ENCODE assay signal across 1 cellular context in the genomic region with DNA sequence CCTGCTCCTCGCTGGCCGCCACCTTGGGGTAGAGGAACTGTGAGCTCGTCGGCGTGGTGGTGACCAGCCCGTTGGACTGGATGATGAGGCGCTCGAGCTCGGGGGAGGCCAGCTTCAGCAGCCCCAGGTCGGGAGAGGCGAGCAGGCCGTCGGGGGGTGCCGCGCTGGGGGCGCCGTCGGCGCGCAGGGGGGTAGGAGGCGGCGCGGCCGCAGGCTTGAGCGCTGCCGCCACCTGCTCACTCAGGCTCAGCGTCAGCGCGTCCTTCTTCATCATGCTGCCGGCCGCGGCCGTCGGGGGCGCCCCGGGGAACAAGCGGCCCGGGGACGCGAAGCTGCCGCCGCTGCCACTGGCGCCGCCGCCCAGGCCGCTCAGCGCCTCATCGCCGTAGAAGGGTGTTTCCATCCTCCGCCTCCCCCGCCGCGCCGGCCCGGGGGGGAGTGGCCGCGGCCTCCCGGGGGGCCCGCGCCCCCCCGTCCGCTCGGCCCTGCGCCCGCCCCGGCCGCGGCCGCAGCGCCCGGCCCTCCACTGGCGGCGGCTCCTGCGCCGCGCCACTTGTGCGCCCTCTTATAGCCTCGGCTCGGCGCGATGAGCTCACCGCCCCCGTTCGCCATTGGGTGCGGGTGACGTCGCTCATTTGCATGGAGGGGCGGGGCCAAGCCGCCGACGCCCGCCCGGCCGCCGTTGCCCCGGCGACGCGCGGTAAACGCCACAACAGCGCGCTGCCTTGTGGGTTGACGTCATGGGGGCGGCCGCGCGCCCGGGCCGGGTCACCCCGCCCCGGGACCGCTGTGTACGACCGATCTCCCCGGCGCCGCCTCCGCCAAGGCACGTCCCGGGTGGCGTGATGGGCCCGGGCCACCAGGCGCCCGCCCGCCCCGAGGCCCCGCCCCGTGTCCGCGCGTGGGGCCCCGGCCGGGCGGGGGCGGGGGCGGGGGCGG.
A peak's percentile ranks its signal among the peaks of the same experiment; 100 is the strongest.
TF ChIP-seq lines count a peak whose summit lies in the region.

A gene (minus strand): TSS at position 541 of the 939 bp plus-strand sequence. CDS start 138 bp downstream, at position 403.

TF ChIP-seq in GM23338, 12 proteins besides CTCF, POLR2A, EP300 and RAD21:
- TF ChIP-seq, protein P1, sequence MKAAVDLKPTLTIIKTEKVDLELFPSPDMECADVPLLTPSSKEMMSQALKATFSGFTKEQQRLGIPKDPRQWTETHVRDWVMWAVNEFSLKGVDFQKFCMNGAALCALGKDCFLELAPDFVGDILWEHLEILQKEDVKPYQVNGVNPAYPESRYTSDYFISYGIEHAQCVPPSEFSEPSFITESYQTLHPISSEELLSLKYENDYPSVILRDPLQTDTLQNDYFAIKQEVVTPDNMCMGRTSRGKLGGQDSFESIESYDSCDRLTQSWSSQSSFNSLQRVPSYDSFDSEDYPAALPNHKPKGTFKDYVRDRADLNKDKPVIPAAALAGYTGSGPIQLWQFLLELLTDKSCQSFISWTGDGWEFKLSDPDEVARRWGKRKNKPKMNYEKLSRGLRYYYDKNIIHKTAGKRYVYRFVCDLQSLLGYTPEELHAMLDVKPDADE (IDR thresholded peaks at IDR 0.05): no peak
- TF ChIP-seq NANOG (IDR thresholded peaks at IDR 0.05; ENCODE audit: borderline replicate concordance): no peak
- TF ChIP-seq STAT1 (IDR thresholded peaks at IDR 0.05; ENCODE audit: unreplicated experiment): no peak
- no peak for TF ChIP-seq ZNF331 (CRISPR knock-in tag; IDR thresholded peaks at IDR 0.05; ENCODE audit: low read depth)
- no peak for TF ChIP-seq EZH2phosphoT487 (IDR thresholded peaks at IDR 0.05; ENCODE audit: unreplicated experiment)
- TF ChIP-seq JUNB (IDR thresholded peaks at IDR 0.05; ENCODE audit: unreplicated experiment): no peak
- peak; percentile 78 for TF ChIP-seq POLR2AphosphoS5 (IDR thresholded peaks at IDR 0.05; ENCODE audit: low read depth)
- no peak for TF ChIP-seq EZH2 (IDR thresholded peaks at IDR 0.05; ENCODE audit: low read depth, unreplicated experiment)
- TF ChIP-seq, protein P2, sequence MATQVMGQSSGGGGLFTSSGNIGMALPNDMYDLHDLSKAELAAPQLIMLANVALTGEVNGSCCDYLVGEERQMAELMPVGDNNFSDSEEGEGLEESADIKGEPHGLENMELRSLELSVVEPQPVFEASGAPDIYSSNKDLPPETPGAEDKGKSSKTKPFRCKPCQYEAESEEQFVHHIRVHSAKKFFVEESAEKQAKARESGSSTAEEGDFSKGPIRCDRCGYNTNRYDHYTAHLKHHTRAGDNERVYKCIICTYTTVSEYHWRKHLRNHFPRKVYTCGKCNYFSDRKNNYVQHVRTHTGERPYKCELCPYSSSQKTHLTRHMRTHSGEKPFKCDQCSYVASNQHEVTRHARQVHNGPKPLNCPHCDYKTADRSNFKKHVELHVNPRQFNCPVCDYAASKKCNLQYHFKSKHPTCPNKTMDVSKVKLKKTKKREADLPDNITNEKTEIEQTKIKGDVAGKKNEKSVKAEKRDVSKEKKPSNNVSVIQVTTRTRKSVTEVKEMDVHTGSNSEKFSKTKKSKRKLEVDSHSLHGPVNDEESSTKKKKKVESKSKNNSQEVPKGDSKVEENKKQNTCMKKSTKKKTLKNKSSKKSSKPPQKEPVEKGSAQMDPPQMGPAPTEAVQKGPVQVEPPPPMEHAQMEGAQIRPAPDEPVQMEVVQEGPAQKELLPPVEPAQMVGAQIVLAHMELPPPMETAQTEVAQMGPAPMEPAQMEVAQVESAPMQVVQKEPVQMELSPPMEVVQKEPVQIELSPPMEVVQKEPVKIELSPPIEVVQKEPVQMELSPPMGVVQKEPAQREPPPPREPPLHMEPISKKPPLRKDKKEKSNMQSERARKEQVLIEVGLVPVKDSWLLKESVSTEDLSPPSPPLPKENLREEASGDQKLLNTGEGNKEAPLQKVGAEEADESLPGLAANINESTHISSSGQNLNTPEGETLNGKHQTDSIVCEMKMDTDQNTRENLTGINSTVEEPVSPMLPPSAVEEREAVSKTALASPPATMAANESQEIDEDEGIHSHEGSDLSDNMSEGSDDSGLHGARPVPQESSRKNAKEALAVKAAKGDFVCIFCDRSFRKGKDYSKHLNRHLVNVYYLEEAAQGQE (IDR thresholded peaks at IDR 0.05; ENCODE audit: unreplicated experiment): no peak
- TF ChIP-seq, protein P3, sequence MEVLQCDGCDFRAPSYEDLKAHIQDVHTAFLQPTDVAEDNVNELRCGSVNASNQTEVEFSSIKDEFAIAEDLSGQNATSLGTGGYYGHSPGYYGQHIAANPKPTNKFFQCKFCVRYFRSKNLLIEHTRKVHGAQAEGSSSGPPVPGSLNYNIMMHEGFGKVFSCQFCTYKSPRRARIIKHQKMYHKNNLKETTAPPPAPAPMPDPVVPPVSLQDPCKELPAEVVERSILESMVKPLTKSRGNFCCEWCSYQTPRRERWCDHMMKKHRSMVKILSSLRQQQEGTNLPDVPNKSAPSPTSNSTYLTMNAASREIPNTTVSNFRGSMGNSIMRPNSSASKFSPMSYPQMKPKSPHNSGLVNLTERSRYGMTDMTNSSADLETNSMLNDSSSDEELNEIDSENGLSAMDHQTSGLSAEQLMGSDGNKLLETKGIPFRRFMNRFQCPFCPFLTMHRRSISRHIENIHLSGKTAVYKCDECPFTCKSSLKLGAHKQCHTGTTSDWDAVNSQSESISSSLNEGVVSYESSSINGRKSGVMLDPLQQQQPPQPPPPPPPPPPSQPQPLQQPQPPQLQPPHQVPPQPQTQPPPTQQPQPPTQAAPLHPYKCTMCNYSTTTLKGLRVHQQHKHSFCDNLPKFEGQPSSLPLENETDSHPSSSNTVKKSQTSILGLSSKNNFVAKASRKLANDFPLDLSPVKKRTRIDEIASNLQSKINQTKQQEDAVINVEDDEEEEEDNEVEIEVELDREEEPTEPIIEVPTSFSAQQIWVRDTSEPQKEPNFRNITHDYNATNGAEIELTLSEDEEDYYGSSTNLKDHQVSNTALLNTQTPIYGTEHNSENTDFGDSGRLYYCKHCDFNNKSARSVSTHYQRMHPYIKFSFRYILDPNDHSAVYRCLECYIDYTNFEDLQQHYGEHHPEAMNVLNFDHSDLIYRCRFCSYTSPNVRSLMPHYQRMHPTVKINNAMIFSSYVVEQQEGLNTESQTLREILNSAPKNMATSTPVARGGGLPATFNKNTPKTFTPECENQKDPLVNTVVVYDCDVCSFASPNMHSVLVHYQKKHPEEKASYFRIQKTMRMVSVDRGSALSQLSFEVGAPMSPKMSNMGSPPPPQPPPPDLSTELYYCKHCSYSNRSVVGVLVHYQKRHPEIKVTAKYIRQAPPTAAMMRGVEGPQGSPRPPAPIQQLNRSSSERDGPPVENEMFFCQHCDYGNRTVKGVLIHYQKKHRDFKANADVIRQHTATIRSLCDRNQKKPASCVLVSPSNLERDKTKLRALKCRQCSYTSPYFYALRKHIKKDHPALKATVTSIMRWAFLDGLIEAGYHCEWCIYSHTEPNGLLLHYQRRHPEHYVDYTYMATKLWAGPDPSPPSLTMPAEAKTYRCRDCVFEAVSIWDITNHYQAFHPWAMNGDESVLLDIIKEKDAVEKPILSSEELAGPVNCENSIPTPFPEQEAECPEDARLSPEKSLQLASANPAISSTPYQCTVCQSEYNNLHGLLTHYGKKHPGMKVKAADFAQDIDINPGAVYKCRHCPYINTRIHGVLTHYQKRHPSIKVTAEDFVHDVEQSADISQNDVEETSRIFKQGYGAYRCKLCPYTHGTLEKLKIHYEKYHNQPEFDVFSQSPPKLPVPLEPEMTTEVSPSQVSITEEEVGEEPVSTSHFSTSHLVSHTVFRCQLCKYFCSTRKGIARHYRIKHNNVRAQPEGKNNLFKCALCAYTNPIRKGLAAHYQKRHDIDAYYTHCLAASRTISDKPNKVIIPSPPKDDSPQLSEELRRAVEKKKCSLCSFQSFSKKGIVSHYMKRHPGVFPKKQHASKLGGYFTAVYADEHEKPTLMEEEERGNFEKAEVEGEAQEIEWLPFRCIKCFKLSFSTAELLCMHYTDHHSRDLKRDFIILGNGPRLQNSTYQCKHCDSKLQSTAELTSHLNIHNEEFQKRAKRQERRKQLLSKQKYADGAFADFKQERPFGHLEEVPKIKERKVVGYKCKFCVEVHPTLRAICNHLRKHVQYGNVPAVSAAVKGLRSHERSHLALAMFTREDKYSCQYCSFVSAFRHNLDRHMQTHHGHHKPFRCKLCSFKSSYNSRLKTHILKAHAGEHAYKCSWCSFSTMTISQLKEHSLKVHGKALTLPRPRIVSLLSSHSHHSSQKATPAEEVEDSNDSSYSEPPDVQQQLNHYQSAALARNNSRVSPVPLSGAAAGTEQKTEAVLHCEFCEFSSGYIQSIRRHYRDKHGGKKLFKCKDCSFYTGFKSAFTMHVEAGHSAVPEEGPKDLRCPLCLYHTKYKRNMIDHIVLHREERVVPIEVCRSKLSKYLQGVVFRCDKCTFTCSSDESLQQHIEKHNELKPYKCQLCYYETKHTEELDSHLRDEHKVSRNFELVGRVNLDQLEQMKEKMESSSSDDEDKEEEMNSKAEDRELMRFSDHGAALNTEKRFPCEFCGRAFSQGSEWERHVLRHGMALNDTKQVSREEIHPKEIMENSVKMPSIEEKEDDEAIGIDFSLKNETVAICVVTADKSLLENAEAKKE (CRISPR knock-in tag; IDR thresholded peaks at IDR 0.05): no peak
- no peak for TF ChIP-seq ZNF114 (CRISPR knock-in tag; IDR thresholded peaks at IDR 0.05)
- TF ChIP-seq CREB1 (CRISPR knock-in tag; IDR thresholded peaks at IDR 0.05; ENCODE audit: low read depth): peak; percentile 93
